16 cellular contexts compared by ENCODE assay signal in the genomic region with DNA sequence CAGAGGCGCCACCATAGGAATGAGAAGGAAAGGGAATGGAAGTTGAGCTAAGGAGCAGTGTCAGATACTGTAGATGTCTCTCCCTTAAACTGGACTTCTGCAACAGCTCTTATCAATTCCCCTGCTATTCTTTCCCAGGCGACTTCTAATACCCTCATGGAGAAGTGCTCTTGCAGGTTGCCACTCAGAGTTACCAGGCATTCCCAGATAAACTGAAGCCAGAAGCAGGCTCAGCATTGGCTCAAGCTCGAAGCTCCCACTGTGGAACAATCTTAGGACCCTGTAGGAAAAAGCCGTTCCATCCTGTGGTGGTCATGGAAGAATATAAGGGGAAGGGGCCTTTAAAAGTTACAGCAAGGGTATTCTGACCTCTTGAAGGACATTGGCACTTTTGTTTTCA.
A peak's percentile ranks its signal among the peaks of the same experiment; 100 is the strongest.
DNase-seq lines count a peak whose midpoint lies in the region; ATAC-seq and TF ChIP-seq lines count a peak whose summit lies in the region.
"Had no signal": no experiment of that assay in that cellular context is flagged by ENCODE, and none has a peak within 500 bp of the region (broad histone marks: within the 10 kb centered on the region; RNA-seq: fewer than 3 reads in every experiment).

No MANE protein-coding gene starts in this region.

- ATAC-seq in Right ventricle myocardium superior (ENCODE audit: poor library complexity) (peak; percentile 25), left ventricle myocardium superior (peak; percentile 61), GM18498 (IDR thresholded peaks at IDR 0.05; ENCODE audit: unreplicated experiment) (no peak)
- ATAC-seq: A549; CD8-positive, alpha-beta T cell had no signal

- no peak overlapping the region for H3K4me3 ChIP-seq in left ventricle myocardium inferior
- H3K4me3 ChIP-seq: A549; BLaER1 treated with 17β-estradiol and CSF1 and Interleukin-3, amounts not matched to agents 10 nM and 100 nM had no signal

- peaks cover 6% of the 10 kb centered on the region for H3K4me1 ChIP-seq in left ventricle myocardium inferior
- H3K4me1 ChIP-seq: A549; BLaER1 treated with 17β-estradiol and CSF1 and Interleukin-3, amounts not matched to agents 10 nM and 100 nM had no signal

- intact Hi-C loops in Right ventricle myocardium superior (cut with DNase I) = no loop called here
- intact Hi-C loops in left ventricle myocardium inferior (cut with micrococcal nuclease) = no loop called here
- intact Hi-C loops in left ventricle myocardium superior (cut with micrococcal nuclease) = no loop called here
- intact Hi-C loops in cardiac septum (cut with DNase I) = no loop called here

- H3K27ac ChIP-seq in left ventricle myocardium inferior (replicated peaks) = no peak overlapping the region
- H3K27ac ChIP-seq: 22Rv1; A549; BLaER1 treated with 17β-estradiol and CSF1 and Interleukin-3, amounts not matched to agents 10 nM and 100 nM; C4-2B had no signal

- DNase-seq in Right ventricle myocardium superior (no peak), left ventricle myocardium inferior (no peak), left ventricle myocardium superior (no peak), cardiac septum (ENCODE audit: low spot score) (no peak)
- DNase-seq: AML-193; Caco-2; Calu3; CD4-positive, alpha-beta T cell; CD8-positive, alpha-beta T cell; DMS79 treated with DMSO at 0.1 percent for 48 hours; GF-D8 had no signal

- peaks cover 33% of the 10 kb centered on the region for H3K27me3 ChIP-seq in left ventricle myocardium inferior (ENCODE audit: low read depth)
- H3K27me3 ChIP-seq: BLaER1 treated with 17β-estradiol and CSF1 and Interleukin-3, amounts not matched to agents 10 nM and 100 nM had no signal

- TF ChIP-seq CTCF in left ventricle myocardium inferior (IDR thresholded peaks at IDR 0.05; ENCODE audit: borderline replicate concordance) = no peak

- no peaks in the 10 kb centered on the region for H3K9me3 ChIP-seq in left ventricle myocardium inferior (replicated peaks)
- H3K9me3 ChIP-seq: A549; BLaER1 treated with 17β-estradiol and CSF1 and Interleukin-3, amounts not matched to agents 10 nM and 100 nM; Caco-2 had no signal

- H3K36me3 ChIP-seq in left ventricle myocardium inferior = no peaks in the 10 kb centered on the region
- H3K36me3 ChIP-seq: BLaER1 treated with 17β-estradiol and CSF1 and Interleukin-3, amounts not matched to agents 10 nM and 100 nM had no signal
